Comparison of ENCODE assay signal across 1 cellular context in genomic region chr3:86973440-86973839, GRCh38.
TF ChIP-seq lines count a peak whose summit lies in the region.

No MANE protein-coding gene starts in this region.

TF ChIP-seq in HEK293, 187 proteins besides CTCF, POLR2A, EP300 and RAD21 (continued from another document):
- TF ChIP-seq ATF2 (tag by site-specific recombination; IDR thresholded peaks at IDR 0.05; ENCODE audit: low read depth) (0 out of 2 replicates have a peak, but pooled peaks have one; percentile 5), ZNF433 (tag by site-specific recombination; IDR thresholded peaks at IDR 0.05; ENCODE audit: low read depth) (no peak), SP7 (tag by site-specific recombination; IDR thresholded peaks at IDR 0.05) (peak; percentile 46), ZNF629 (tag by site-specific recombination; IDR thresholded peaks at IDR 0.05) (peak; percentile 53), ZNF169 (tag by site-specific recombination; IDR thresholded peaks at IDR 0.05) (no peak), KLF17 (tag by site-specific recombination; IDR thresholded peaks at IDR 0.05) (no peak), BCL11B (tag by site-specific recombination; IDR thresholded peaks at IDR 0.05; ENCODE audit: low read depth) (no peak), ZNF623 (tag by site-specific recombination; IDR thresholded peaks at IDR 0.05) (no peak), ZNF394 (tag by site-specific recombination; IDR thresholded peaks at IDR 0.05; ENCODE audit: borderline replicate concordance) (no peak), ZXDB (tag by site-specific recombination; IDR thresholded peaks at IDR 0.05) (no peak), PRDM4 (tag by site-specific recombination; IDR thresholded peaks at IDR 0.05) (peak; percentile 80), ZNF513 (tag by site-specific recombination; IDR thresholded peaks at IDR 0.05) (no peak), ZNF549 (tag by site-specific recombination; IDR thresholded peaks at IDR 0.05) (no peak), ZNF138 (tag by site-specific recombination; IDR thresholded peaks at IDR 0.05; ENCODE audit: borderline replicate concordance) (no peak), ZBTB21 (tag by site-specific recombination; IDR thresholded peaks at IDR 0.05) (peak; percentile 33; the same call in 1 of the 2 replicates), ZNF791 (tag by site-specific recombination; IDR thresholded peaks at IDR 0.05) (no peak), ZNF785 (tag by site-specific recombination; IDR thresholded peaks at IDR 0.05) (no peak), ZNF600 (tag by site-specific recombination; IDR thresholded peaks at IDR 0.05) (no peak), ZSCAN23 (tag by site-specific recombination; IDR thresholded peaks at IDR 0.05) (no peak), ZNF626 (tag by site-specific recombination; IDR thresholded peaks at IDR 0.05) (no peak)
- TF ChIP-seq, protein P1, sequence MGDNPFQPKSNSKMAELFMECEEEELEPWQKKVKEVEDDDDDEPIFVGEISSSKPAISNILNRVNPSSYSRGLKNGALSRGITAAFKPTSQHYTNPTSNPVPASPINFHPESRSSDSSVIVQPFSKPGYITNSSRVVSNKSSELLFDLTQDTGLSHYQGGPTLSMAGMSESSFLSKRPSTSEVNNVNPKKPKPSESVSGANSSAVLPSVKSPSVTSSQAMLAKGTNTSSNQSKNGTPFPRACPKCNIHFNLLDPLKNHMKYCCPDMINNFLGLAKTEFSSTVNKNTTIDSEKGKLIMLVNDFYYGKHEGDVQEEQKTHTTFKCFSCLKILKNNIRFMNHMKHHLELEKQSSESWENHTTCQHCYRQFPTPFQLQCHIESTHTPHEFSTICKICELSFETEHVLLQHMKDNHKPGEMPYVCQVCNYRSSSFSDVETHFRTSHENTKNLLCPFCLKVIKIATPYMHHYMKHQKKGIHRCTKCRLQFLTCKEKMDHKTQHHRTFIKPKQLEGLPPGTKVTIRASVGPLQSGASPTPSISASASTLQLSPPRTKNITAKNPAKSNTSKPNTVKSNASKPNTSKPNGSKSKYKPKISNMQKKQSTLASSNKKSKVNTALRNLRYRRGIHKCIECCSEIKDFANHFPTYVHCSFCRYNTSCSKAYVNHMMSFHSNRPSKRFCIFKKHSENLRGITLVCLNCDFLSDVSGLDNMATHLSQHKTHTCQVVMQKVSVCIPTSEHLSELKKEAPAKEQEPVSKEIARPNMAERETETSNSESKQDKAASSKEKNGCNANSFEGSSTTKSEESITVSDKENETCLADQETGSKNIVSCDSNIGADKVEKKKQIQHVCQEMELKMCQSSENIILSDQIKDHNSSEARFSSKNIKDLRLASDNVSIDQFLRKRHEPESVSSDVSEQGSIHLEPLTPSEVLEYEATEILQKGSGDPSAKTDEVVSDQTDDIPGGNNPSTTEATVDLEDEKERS (tag by site-specific recombination; IDR thresholded peaks at IDR 0.05) = no peak
- TF ChIP-seq, protein P2, sequence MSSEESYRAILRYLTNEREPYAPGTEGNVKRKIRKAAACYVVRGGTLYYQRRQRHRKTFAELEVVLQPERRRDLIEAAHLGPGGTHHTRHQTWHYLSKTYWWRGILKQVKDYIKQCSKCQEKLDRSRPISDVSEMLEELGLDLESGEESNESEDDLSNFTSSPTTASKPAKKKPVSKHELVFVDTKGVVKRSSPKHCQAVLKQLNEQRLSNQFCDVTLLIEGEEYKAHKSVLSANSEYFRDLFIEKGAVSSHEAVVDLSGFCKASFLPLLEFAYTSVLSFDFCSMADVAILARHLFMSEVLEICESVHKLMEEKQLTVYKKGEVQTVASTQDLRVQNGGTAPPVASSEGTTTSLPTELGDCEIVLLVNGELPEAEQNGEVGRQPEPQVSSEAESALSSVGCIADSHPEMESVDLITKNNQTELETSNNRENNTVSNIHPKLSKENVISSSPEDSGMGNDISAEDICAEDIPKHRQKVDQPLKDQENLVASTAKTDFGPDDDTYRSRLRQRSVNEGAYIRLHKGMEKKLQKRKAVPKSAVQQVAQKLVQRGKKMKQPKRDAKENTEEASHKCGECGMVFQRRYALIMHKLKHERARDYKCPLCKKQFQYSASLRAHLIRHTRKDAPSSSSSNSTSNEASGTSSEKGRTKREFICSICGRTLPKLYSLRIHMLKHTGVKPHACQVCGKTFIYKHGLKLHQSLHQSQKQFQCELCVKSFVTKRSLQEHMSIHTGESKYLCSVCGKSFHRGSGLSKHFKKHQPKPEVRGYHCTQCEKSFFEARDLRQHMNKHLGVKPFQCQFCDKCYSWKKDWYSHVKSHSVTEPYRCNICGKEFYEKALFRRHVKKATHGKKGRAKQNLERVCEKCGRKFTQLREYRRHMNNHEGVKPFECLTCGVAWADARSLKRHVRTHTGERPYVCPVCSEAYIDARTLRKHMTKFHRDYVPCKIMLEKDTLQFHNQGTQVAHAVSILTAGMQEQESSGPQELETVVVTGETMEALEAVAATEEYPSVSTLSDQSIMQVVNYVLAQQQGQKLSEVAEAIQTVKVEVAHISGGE (tag by site-specific recombination; conservative IDR thresholded peaks at IDR 0.05; ENCODE audit: low read depth) = no peak
